20 cellular contexts compared by ENCODE assay signal in the genomic region with DNA sequence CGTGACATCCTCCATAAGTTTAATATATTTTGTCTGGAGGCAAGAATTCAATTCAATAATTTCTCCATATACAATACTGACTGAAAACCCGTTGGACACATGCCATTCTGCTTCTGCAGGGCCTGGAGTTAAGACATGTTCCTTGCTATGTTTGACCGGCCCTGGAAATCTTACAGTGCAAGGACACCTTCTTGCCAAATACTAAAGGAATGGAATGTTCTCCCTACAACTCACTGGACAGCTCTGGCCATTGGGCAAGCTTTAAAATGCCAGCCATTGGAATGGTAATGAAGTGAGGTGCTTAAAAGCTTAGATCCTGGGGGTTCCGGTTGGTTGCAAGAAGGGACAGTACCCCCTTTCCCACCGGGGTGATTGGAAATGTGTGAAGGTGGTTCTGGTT.
A peak's percentile ranks its signal among the peaks of the same experiment; 100 is the strongest.
DNase-seq lines count a peak whose midpoint lies in the region; ATAC-seq and TF ChIP-seq lines count a peak whose summit lies in the region.
"Had no signal": no experiment of that assay in that cellular context is flagged by ENCODE, and none has a peak within 500 bp of the region (broad histone marks: within the 10 kb centered on the region; RNA-seq: fewer than 3 reads in every experiment).

No MANE protein-coding gene starts in this region.

- H3K4me3 ChIP-seq in coronary artery: no peak overlapping the region
- H3K4me3 ChIP-seq in prostate gland: no peak overlapping the region
- H3K4me3 ChIP-seq in tibial artery: no peak overlapping the region
- H3K4me3 ChIP-seq: BLaER1, PC-9 had no signal

- H3K27me3 ChIP-seq in prostate gland (replicated peaks; ENCODE audit: insufficient read depth) (no peaks in the 10 kb centered on the region), tibial artery (no peaks in the 10 kb centered on the region)
- H3K27me3 ChIP-seq: BLaER1 had no signal

- no peak overlapping the region for H3K4me3 Mint-ChIP-seq in glutamatergic neuron (ENCODE audit: unreplicated experiment)
- H3K4me3 Mint-ChIP-seq in activated CD4-positive, alpha-beta memory T cell treated with anti-CD3 and anti-CD28 coated beads, Interleukin-2, amount 10 ng/mL, durations not matched to agents 7 days and 5 days: no peak overlapping the region
- H3K4me3 Mint-ChIP-seq: CD4-positive, alpha-beta T cell had no signal

- intact Hi-C loops in prostate gland (cut with DNase I) (no loop called here), tibial artery (cut with DNase I; ENCODE audit: low total_unique reads) (no loop called here)

- TF ChIP-seq POLR2A in prostate gland (IDR thresholded peaks at IDR 0.05): no peak

- CTCF ChIA-PET in activated CD4-positive, alpha-beta memory T cell treated with anti-CD3 and anti-CD28 coated beads, Interleukin-2, amount 10 ng/mL, durations not matched to agents 7 days and 5 days (lab: Charles Lee): no interaction called here

- DNase-seq in amniotic epithelial cell (ENCODE audit: low read depth) (peak; percentile 73), coronary artery (ENCODE audit: low spot score) (no peak), prostate gland (ENCODE audit: low spot score) (peak; percentile 15), tibial artery (peak in 1 of 2 donors; percentile 80), glutamatergic neuron (no peak)
- no peak for DNase-seq in activated CD4-positive, alpha-beta memory T cell treated with anti-CD3 and anti-CD28 coated beads, Interleukin-2, amount 10 ng/mL, durations not matched to agents 7 days and 5 days
- DNase-seq: CD4-positive, alpha-beta T cell; COR-L47; DMS79; Karpas-422; NCI-H1417; NCI-H1694 treated with DMSO at 0.1 percent for 48 hours; NCI-H2081 treated with DMSO at 0.1 percent for 48 hours; NCI-H2171 treated with DMSO at 0.1 percent for 48 hours; NCI-H446; NCI-H69; PC-9 had no signal

- H3K9me3 Mint-ChIP-seq in glutamatergic neuron (ENCODE audit: unreplicated experiment): no peaks in the 10 kb centered on the region
- H3K9me3 Mint-ChIP-seq in activated CD4-positive, alpha-beta memory T cell treated with anti-CD3 and anti-CD28 coated beads, Interleukin-2, amount 10 ng/mL, durations not matched to agents 7 days and 5 days: no peaks in the 10 kb centered on the region
- H3K9me3 Mint-ChIP-seq: CD4-positive, alpha-beta T cell had no signal

- TF ChIP-seq CTCF in coronary artery (IDR thresholded peaks at IDR 0.05) (no peak), prostate gland (IDR thresholded peaks at IDR 0.05) (no peak), tibial artery (IDR thresholded peaks at IDR 0.05) (no peak), glutamatergic neuron (IDR thresholded peaks at IDR 0.05; ENCODE audit: partially characterized antibody, unreplicated experiment) (no peak)

- H3K27ac ChIP-seq in coronary artery: peak overlapping the region; percentile 68 to 72
- H3K27ac ChIP-seq in prostate gland: no peak overlapping the region
- H3K27ac ChIP-seq in tibial artery: peak overlapping the region; percentile 66 to 77
- H3K27ac ChIP-seq: BLaER1, PC-9, RWPE1 had no signal

- no peaks in the 10 kb centered on the region for H3K36me3 Mint-ChIP-seq in glutamatergic neuron (ENCODE audit: unreplicated experiment)
- no peaks in the 10 kb centered on the region for H3K36me3 Mint-ChIP-seq in activated CD4-positive, alpha-beta memory T cell treated with anti-CD3 and anti-CD28 coated beads, Interleukin-2, amount 10 ng/mL, durations not matched to agents 7 days and 5 days (ENCODE audit: low read depth)

- no peaks in the 10 kb centered on the region for H3K27me3 Mint-ChIP-seq in glutamatergic neuron (ENCODE audit: unreplicated experiment)
- peaks cover 4% of the 10 kb centered on the region for H3K27me3 Mint-ChIP-seq in activated CD4-positive, alpha-beta memory T cell treated with anti-CD3 and anti-CD28 coated beads, Interleukin-2, amount 10 ng/mL, durations not matched to agents 7 days and 5 days
- H3K27me3 Mint-ChIP-seq: CD4-positive, alpha-beta T cell had no signal

- no peaks in the 10 kb centered on the region for H3K4me1 Mint-ChIP-seq in glutamatergic neuron (ENCODE audit: low read depth, unreplicated experiment)
- H3K4me1 Mint-ChIP-seq in activated CD4-positive, alpha-beta memory T cell treated with anti-CD3 and anti-CD28 coated beads, Interleukin-2, amount 10 ng/mL, durations not matched to agents 7 days and 5 days: no peaks in the 10 kb centered on the region

- POLR2A ChIA-PET in activated CD4-positive, alpha-beta memory T cell treated with anti-CD3 and anti-CD28 coated beads, Interleukin-2, amount 10 ng/mL, durations not matched to agents 7 days and 5 days (lab: Charles Lee): no interaction called here

- no peak overlapping the region for H3K27ac Mint-ChIP-seq in glutamatergic neuron (ENCODE audit: unreplicated experiment)
- H3K27ac Mint-ChIP-seq in activated CD4-positive, alpha-beta memory T cell treated with anti-CD3 and anti-CD28 coated beads, Interleukin-2, amount 10 ng/mL, durations not matched to agents 7 days and 5 days: no peak overlapping the region
- H3K27ac Mint-ChIP-seq: CD4-positive, alpha-beta T cell had no signal

- H3K4me1 ChIP-seq in prostate gland (replicated peaks) (peaks cover 6% of the 10 kb centered on the region), tibial artery (peaks cover 0 to 62% (median 18%) of the 10 kb centered on the region in 4 donors)

- no peak for ATAC-seq in HG03175 (IDR thresholded peaks at IDR 0.05; ENCODE audit: unreplicated experiment)

- WGBS in prostate gland: 65% methylated on average over 5 of the region's 5 CpGs

- H3K36me3 ChIP-seq in prostate gland (no peaks in the 10 kb centered on the region), tibial artery (no peaks in the 10 kb centered on the region)
- H3K36me3 ChIP-seq: BLaER1 had no signal

- H3K9me3 ChIP-seq in prostate gland (no peaks in the 10 kb centered on the region), tibial artery (no peaks in the 10 kb centered on the region)
- H3K9me3 ChIP-seq: BLaER1 had no signal

Comparison
In these comparisons a context has a peak if more than half of its experiments do, and no peak if none do; other contexts are left out.
1. DNase-seq: peak in amniotic epithelial cell (single experiment) and prostate gland (single experiment); none in coronary artery (single experiment), glutamatergic neuron (single experiment) and activated CD4-positive, alpha-beta memory T cell treated with anti-CD3 and anti-CD28 coated beads, Interleukin-2, amount 10 ng/mL, durations not matched to agents 7 days and 5 days (single experiment).
2. H3K27ac ChIP-seq: peak in coronary artery (2 of 2) and tibial artery (2 of 2); none in prostate gland (0 of 2).